Comparison of ENCODE assay signal across 23 cellular contexts in genomic region chr12:113793250-113793649, GRCh38.
"Had no signal": no experiment of that assay in that cellular context is flagged by ENCODE, and none has a peak within 500 bp of the region (broad histone marks: within the 10 kb centered on the region; RNA-seq: fewer than 3 reads in every experiment).

No MANE protein-coding gene starts in this region.

- ATAC-seq: naive thymus-derived CD4-positive, alpha-beta T cell; natural killer cell; pancreas; psoas muscle; right cardiac atrium; right lobe of liver; stimulated activated effector memory CD8-positive, alpha-beta T cell treated with anti-CD3 and anti-CD28 coated beads, Interleukin-12 subunit alpha, Interleukin-12 subunit beta, amount 100 ng/mL, for 72 hours; stimulated activated naive B cell treated with anti-CD40 and anti-IgM and Interleukin-4, amounts not matched to agents 10 μg/mL and 1 μg/mL and 100 μg/mL, for 72 hours had no signal

- H3K27me3 Mint-ChIP-seq: naive thymus-derived CD4-positive, alpha-beta T cell; stimulated activated naive CD8-positive, alpha-beta T cell treated with anti-CD3 and anti-CD28 coated beads, Interleukin-15, Interleukin-2, amounts not matched to agents 100 ng/mL and 50 ng/mL, for 24 hours had no signal

- DNase-seq: naive thymus-derived CD4-positive, alpha-beta T cell; natural killer cell; nucleus accumbens; pancreas; psoas muscle; right cardiac atrium; right lobe of liver; sigmoid colon; stimulated activated CD4-positive, alpha-beta T cell treated with anti-CD3 and anti-CD28 coated beads, Interleukin-15, amount 100 ng/mL, for 24 hours; stimulated activated CD4-positive, alpha-beta T cell treated with anti-CD3 and anti-CD28 coated beads, Interleukin-2, amount 100 ng/mL, for 24 hours; stimulated activated CD4-positive, alpha-beta T cell treated with anti-CD3 and anti-CD28 coated beads, Interleukin-2, amount 100 ng/mL, for 48 hours; stimulated activated CD4-positive, alpha-beta T cell treated with anti-CD3 and anti-CD28 coated beads, Interleukin-4, amount 100 ng/mL, for 24 hours; stimulated activated naive B cell treated with anti-CD40 and anti-IgM and Interleukin-4, amounts not matched to agents 10 μg/mL and 1 μg/mL and 100 μg/mL, for 72 hours; stimulated activated naive CD4-positive, alpha-beta T cell treated with Interleukin-2 at 50 U/mL for 16 hours; stomach; thyroid gland; trophoblast cell; upper lobe of left lung had no signal

- H3K4me1 Mint-ChIP-seq: naive thymus-derived CD4-positive, alpha-beta T cell; natural killer cell; nephron; stimulated activated effector memory CD8-positive, alpha-beta T cell treated with anti-CD3 and anti-CD28 coated beads, Interleukin-12 subunit alpha, Interleukin-12 subunit beta, amount 100 ng/mL, for 72 hours; stimulated activated naive B cell treated with anti-CD40 and anti-IgM and Interleukin-4, amounts not matched to agents 10 μg/mL and 1 μg/mL and 100 μg/mL, for 72 hours had no signal

- H3K4me3 Mint-ChIP-seq: naive thymus-derived CD4-positive, alpha-beta T cell; natural killer cell; nephron; neural crest cell; stimulated activated effector memory CD8-positive, alpha-beta T cell treated with anti-CD3 and anti-CD28 coated beads, Interleukin-12 subunit alpha, Interleukin-12 subunit beta, amount 100 ng/mL, for 72 hours; stimulated activated naive B cell treated with anti-CD40 and anti-IgM and Interleukin-4, amounts not matched to agents 10 μg/mL and 1 μg/mL and 100 μg/mL, for 72 hours; stimulated activated naive CD8-positive, alpha-beta T cell treated with anti-CD3 and anti-CD28 coated beads, Interleukin-15, Interleukin-2, amounts not matched to agents 100 ng/mL and 50 ng/mL, for 24 hours had no signal

- H3K36me3 Mint-ChIP-seq: natural killer cell; stimulated activated effector memory CD8-positive, alpha-beta T cell treated with anti-CD3 and anti-CD28 coated beads, Interleukin-12 subunit alpha, Interleukin-12 subunit beta, amount 100 ng/mL, for 72 hours had no signal

- H3K27ac Mint-ChIP-seq: naive thymus-derived CD4-positive, alpha-beta T cell; natural killer cell; nephron; progenitor cell of endocrine pancreas; stimulated activated effector memory CD8-positive, alpha-beta T cell treated with anti-CD3 and anti-CD28 coated beads, Interleukin-12 subunit alpha, Interleukin-12 subunit beta, amount 100 ng/mL, for 72 hours; stimulated activated naive B cell treated with anti-CD40 and anti-IgM and Interleukin-4, amounts not matched to agents 10 μg/mL and 1 μg/mL and 100 μg/mL, for 72 hours; stimulated activated naive CD8-positive, alpha-beta T cell treated with anti-CD3 and anti-CD28 coated beads, Interleukin-15, Interleukin-2, amounts not matched to agents 100 ng/mL and 50 ng/mL, for 24 hours had no signal

- H3K9me3 Mint-ChIP-seq: natural killer cell, neural crest cell had no signal
